ENCODE assay signal across 30 cellular contexts in genomic region chr10:61302124-61302523, GRCh38.
"Had no signal": no experiment of that assay in that cellular context is flagged by ENCODE, and none has a peak within 500 bp of the region (broad histone marks: within the 10 kb centered on the region; RNA-seq: fewer than 3 reads in every experiment).

No MANE protein-coding gene starts in this region.

- H3K27me3 ChIP-seq: breast epithelium, gastrocnemius medialis, left lung, ovary, stomach, suprapubic skin, tibial nerve had no signal

- H3K27ac ChIP-seq: breast epithelium, gastrocnemius medialis, left lung, lower lobe of right lung, ovary, prostate gland, stomach, suprapubic skin, tibial nerve had no signal

- H3K4me3 ChIP-seq: breast epithelium, gastrocnemius medialis, left lung, lower lobe of right lung, mucosa of descending colon, ovary, prostate gland, smooth muscle cell, stomach, suprapubic skin, tibial nerve had no signal

- DNase-seq: activated CD4-positive, alpha-beta memory T cell treated with anti-CD3 and anti-CD28 coated beads, Interleukin-2, amount 10 ng/mL, durations not matched to agents 7 days and 5 days; activated CD4-positive, alpha-beta T cell treated with anti-CD3 and anti-CD28 coated beads, Interleukin-2, amount 10 ng/mL, durations not matched to agents 24 days and 14 days; activated CD4-positive, CD25-positive, alpha-beta regulatory T cell treated with anti-CD3 and anti-CD28 coated beads, Interleukin-2, amount 50 U/mL, for 72 hours; activated CD8-positive, alpha-beta memory T cell treated with anti-CD3 and anti-CD28 coated beads, Interleukin-2, amount 50 U/mL, for 48 hours; activated gamma-delta T cell treated with Interleukin-2 at 50 U/mL for 16 hours; activated naive CD4-positive, alpha-beta T cell treated with anti-CD3 and anti-CD28 coated beads, Interleukin-2, amount 50 U/mL, for 16 hours; activated T-cell treated with anti-CD3 and anti-CD28 coated beads, Interleukin-2, amount 50 U/mL, for 24 hours; amygdala; central memory CD4-positive, alpha-beta T cell; effector CD8-positive, alpha-beta T cell; gastrocnemius medialis; glutamatergic neuron; left lung; lower lobe of right lung; mesendoderm; mucosa of descending colon; ovary; retina; stimulated activated CD4-positive, alpha-beta T cell treated with anti-CD3 and anti-CD28 coated beads, Interleukin-1b, Interleukin-23, amount 100 ng/mL, for 48 hours; stimulated activated naive B cell treated with anti-CD40 and anti-IgM and Interleukin-4, amounts not matched to agents 10 μg/mL and 1 μg/mL and 100 μg/mL, for 72 hours; stomach; T-helper 17 cell had no signal

- H3K4me2 ChIP-seq: smooth muscle cell had no signal

- H3K36me3 ChIP-seq: breast epithelium, gastrocnemius medialis, left lung, lower lobe of right lung, ovary, prostate gland, stomach, suprapubic skin, tibial nerve had no signal

- ATAC-seq: activated T-helper 17 cell treated with anti-CD3 and anti-CD28 coated beads, Interleukin-2, amount 50 U/mL, for 72 hours; gastrocnemius medialis; left lung; lower lobe of right lung; mucosa of descending colon; natural killer cell treated with Interleukin-12 subunit alpha and Interleukin-12 subunit beta and Interleukin-15 and Interleukin-18, amount 100 ng/mL, for 72 hours; sciatic nerve; stimulated activated naive B cell treated with anti-CD40 and anti-IgM and Interleukin-4, amounts not matched to agents 10 μg/mL and 1 μg/mL and 100 μg/mL, for 72 hours; T-helper 17 cell had no signal

- H3K9me3 ChIP-seq: lower lobe of right lung, mucosa of descending colon, ovary, prostate gland, suprapubic skin had no signal

- H3K4me1 ChIP-seq: breast epithelium, gastrocnemius medialis, left lung, lower lobe of right lung, prostate gland, stomach, suprapubic skin had no signal
